10 cellular contexts compared by ENCODE assay signal in the genomic region with DNA sequence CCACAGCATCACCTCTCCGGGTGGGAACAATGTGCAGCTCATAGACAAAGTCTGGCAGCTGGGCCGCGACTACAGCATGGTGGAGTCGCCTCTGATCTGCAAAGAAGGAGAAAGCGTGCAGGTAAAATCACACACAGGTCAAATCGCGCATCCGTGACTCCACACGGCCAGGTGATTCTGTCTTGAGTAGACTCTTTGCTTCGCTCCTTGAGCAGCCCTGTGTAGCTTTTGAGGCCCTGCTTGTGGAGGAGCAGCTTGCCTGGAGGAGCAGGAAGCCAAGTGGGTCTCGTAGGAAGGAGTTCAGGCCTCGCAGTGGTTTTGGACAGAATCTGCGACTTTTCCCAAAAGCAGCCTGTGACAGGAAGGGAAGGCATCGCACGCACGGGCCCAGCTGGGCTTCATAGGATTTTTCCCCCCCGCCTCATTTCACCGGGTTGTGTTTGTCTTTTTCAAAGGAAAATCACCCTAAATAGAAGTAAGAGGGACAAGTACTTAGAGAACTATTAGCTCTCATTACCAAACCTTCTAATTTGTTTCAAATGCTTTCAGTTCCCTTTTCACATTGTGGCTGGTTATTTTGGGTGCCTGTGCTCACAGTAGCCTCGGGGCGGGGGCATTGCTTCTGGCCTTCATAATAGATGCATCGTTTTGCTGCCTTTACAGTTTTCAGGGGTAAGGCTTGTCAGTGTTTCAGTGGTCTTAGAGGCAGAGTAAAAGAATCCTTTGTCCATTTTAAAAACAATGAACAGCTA.
DNase-seq lines count a peak whose midpoint lies in the region; ATAC-seq lines count a peak whose summit lies in the region.
"Had no signal": no experiment of that assay in that cellular context is flagged by ENCODE, and none has a peak within 500 bp of the region (broad histone marks: within the 10 kb centered on the region; RNA-seq: fewer than 3 reads in every experiment).

No MANE protein-coding gene starts in this region.

- no peaks in the 10 kb centered on the region for H3K9me3 Mint-ChIP-seq in dendritic cell treated with granulocyte-macrophage colony-stimulating factor and Interleukin-4, amounts not matched to agents 40 ng/mL and 50 ng/mL, for 4 days
- H3K9me3 Mint-ChIP-seq: activated T-cell treated with anti-CD3 and anti-CD28 coated beads, Interleukin-2, amount 50 U/mL, for 24 hours had no signal

- ATAC-seq in GM19438 (IDR thresholded peaks at IDR 0.05; ENCODE audit: low read depth, unreplicated experiment), result peak; percentile 78
- ATAC-seq in HG03354 (IDR thresholded peaks at IDR 0.05; ENCODE audit: poor library complexity, severe bottlenecking, unreplicated experiment), result peak; percentile 79
- ATAC-seq in GM18520 (IDR thresholded peaks at IDR 0.05; ENCODE audit: unreplicated experiment), result no peak

- no peaks in the 10 kb centered on the region for H3K27me3 Mint-ChIP-seq in dendritic cell treated with granulocyte-macrophage colony-stimulating factor and Interleukin-4, amounts not matched to agents 40 ng/mL and 50 ng/mL, for 4 days
- H3K27me3 Mint-ChIP-seq: activated T-cell treated with anti-CD3 and anti-CD28 coated beads, Interleukin-2, amount 50 U/mL, for 24 hours had no signal

- peaks cover 100% of the 10 kb centered on the region for H3K36me3 Mint-ChIP-seq in dendritic cell treated with granulocyte-macrophage colony-stimulating factor and Interleukin-4, amounts not matched to agents 40 ng/mL and 50 ng/mL, for 4 days (ENCODE audit: low read depth)

- intact Hi-C loops in dendritic cell treated with granulocyte-macrophage colony-stimulating factor and Interleukin-4, amounts not matched to agents 40 ng/mL and 50 ng/mL, for 4 days (cut with micrococcal nuclease), result loop anchor here (5.0 kb wide), 1 partner anchor 35 kb away; no protein-coding TSS in a partner anchor

- H3K4me3 Mint-ChIP-seq in dendritic cell treated with granulocyte-macrophage colony-stimulating factor and Interleukin-4, amounts not matched to agents 40 ng/mL and 50 ng/mL, for 4 days, result no peak overlapping the region
- H3K4me3 Mint-ChIP-seq: activated T-cell treated with anti-CD3 and anti-CD28 coated beads, Interleukin-2, amount 50 U/mL, for 24 hours had no signal

- H3K4me1 Mint-ChIP-seq in dendritic cell treated with granulocyte-macrophage colony-stimulating factor and Interleukin-4, amounts not matched to agents 40 ng/mL and 50 ng/mL, for 4 days (ENCODE audit: low read depth), result peaks cover 35% of the 10 kb centered on the region

- peak overlapping the region; percentile 57 for H3K27ac Mint-ChIP-seq in dendritic cell treated with granulocyte-macrophage colony-stimulating factor and Interleukin-4, amounts not matched to agents 40 ng/mL and 50 ng/mL, for 4 days
- H3K27ac Mint-ChIP-seq: activated T-cell treated with anti-CD3 and anti-CD28 coated beads, Interleukin-2, amount 50 U/mL, for 24 hours had no signal

- DNase-seq in Ammon's horn (ENCODE audit: low spot score), result peak; percentile 55
- DNase-seq in HUDEP-2 (lab: John Stamatoyannopoulos, UW; ENCODE audit: unreplicated experiment in 76 of 76), result no peak
- DNase-seq in DMS153 treated with DMSO at 0.1 percent for 48 hours (lab: John Stamatoyannopoulos, UW; ENCODE audit: unreplicated experiment), result no peak
- DNase-seq in NCI-H1105 (lab: John Stamatoyannopoulos, UW), result no peak
- DNase-seq: activated T-cell treated with anti-CD3 and anti-CD28 coated beads, Interleukin-2, amount 50 U/mL, for 24 hours; NCI-H526 had no signal
